26 cellular contexts compared by ENCODE assay signal in the genomic region with DNA sequence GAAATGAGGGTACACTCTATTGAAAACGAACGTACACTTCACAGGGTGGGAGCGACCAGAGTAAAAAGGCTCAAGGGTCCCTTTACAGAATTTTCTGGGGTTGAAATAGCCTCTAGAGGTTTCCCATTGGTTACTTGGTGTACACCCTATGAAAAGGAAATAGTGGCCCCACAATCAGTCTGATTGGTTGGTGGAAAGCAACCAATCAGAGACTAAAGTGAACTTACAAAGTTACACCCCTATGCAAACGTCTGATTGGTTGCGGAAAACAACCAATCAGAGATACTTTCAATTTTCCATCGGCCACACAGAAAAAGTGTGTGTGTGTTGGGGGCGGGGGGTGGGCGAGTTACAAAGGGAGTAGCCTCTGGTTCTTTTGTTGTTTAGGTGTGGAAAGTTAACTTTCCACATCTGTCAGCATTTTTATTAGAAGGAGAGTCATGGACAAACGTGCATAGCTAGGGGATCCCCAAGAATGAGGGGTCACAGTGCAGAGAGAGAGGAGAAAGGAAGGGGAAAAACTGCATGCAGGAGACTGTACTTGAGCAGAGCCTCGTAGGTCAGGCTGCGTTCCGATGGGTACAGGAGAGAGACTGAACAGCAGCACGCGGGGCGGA.
DNase-seq lines count a peak whose midpoint lies in the region; ATAC-seq, FAIRE-seq and TF ChIP-seq lines count a peak whose summit lies in the region.
"Had no signal": no experiment of that assay in that cellular context is flagged by ENCODE, and none has a peak within 500 bp of the region (broad histone marks: within the 10 kb centered on the region; RNA-seq: fewer than 3 reads in every experiment).

No MANE protein-coding gene starts in this region.

- H3K18ac ChIP-seq in IMR-90 (ENCODE audit: low read depth, low read length) (no peak overlapping the region), neuronal stem cell (ENCODE audit: low read length) (no peak overlapping the region)

- no peaks in the 10 kb centered on the region for H3K9me1 ChIP-seq in IMR-90 (ENCODE audit: insufficient read depth, low read length)

- no peak overlapping the region for H2BK12ac ChIP-seq in neuronal stem cell (ENCODE audit: low read length)

- POLR2A ChIA-PET in A549 (lab: Yijun Ruan, JAX) (no interaction called here), IMR-90 (lab: Charles Lee; ENCODE audit: unreplicated experiment) (no interaction called here)

- no peak for ATAC-seq in A549
- ATAC-seq in IMR-90 (ENCODE audit: low read depth) = no peak
- ATAC-seq in GM21576 (IDR thresholded peaks at IDR 0.05; ENCODE audit: unreplicated experiment) = no peak
- ATAC-seq: CD8-positive, alpha-beta T cell had no signal

- H3K27me3 ChIP-seq in IMR-90 (ENCODE audit: control insufficient read depth, insufficient read depth, low read length) (no peaks in the 10 kb centered on the region), neuronal stem cell (ENCODE audit: control insufficient read depth in 3 of 3, insufficient read depth in 3 of 3, low read depth in 1 of 3, low read length in 3 of 3) (no peaks in the 10 kb centered on the region), osteoblast (ENCODE audit: insufficient read depth, low read length) (no peaks in the 10 kb centered on the region)

- intact Hi-C loops in IMR-90 (cut with micrococcal nuclease) = no loop called here

- no peak overlapping the region for H2BK120ac ChIP-seq in IMR-90 (ENCODE audit: low read depth, low read length)
- no peak overlapping the region for H2BK120ac ChIP-seq in neuronal stem cell (ENCODE audit: low read depth, low read length)

- H3K79me2 ChIP-seq in osteoblast (ENCODE audit: insufficient read depth, low read length) = no peaks in the 10 kb centered on the region

- H2AK5ac ChIP-seq in IMR-90 (ENCODE audit: low read depth, low read length) = no peak overlapping the region
- H2AK5ac ChIP-seq in neuronal stem cell (ENCODE audit: low read depth, low read length) = no peak overlapping the region

- WGBS in A549 (ENCODE audit: missing lambda C conversion rate) = 66% methylated on average over 15 of the region's 15 CpGs
- 81% methylated on average over 6 of the region's 15 CpGs; no CpG with 5 or more reads in 1 of the 2 experiments for WGBS in IMR-90 (ENCODE audit: extremely low coverage in 2 of 2, insufficient read length in 1 of 2), 2 experiments
- no CpG with 5 or more reads among the region's 15 CpGs for WGBS in neuronal stem cell (ENCODE audit: extremely low coverage in 2 of 2, insufficient read length in 2 of 2, insufficient replicate concordance in 1 of 2), 2 donors

- TF ChIP-seq CTCF in A549 (IDR thresholded peaks at IDR 0.05) (no peak), IMR-90 (conservative IDR thresholded peaks at IDR 0.05; ENCODE audit: low read depth, low read length) (no peak), osteoblast (IDR thresholded peaks at IDR 0.05; ENCODE audit: extremely low read depth, low read depth, low read length) (no peak)

- H3K79me1 ChIP-seq in IMR-90 (ENCODE audit: low read depth in 1 of 2, low read length in 2 of 2) = no peaks in the 10 kb centered on the region
- no peaks in the 10 kb centered on the region for H3K79me1 ChIP-seq in neuronal stem cell (ENCODE audit: low read depth, low read length)

- H4K91ac ChIP-seq in IMR-90 (ENCODE audit: insufficient read depth, low read depth, low read length) = no peak overlapping the region
- H4K91ac ChIP-seq in neuronal stem cell (ENCODE audit: low read depth, low read length, poor library complexity) = no peak overlapping the region

- dilution Hi-C loops in IMR-90 (cut with HindIII; ENCODE audit: low sequenced_read_pairs, unreplicated experiment) = no loop called here

- H3K9ac ChIP-seq in IMR-90 (ENCODE audit: low read depth, low read length) (no peak overlapping the region), neuronal stem cell (ENCODE audit: low read depth, low read length, poor library complexity) (no peak overlapping the region)

- H3K14ac ChIP-seq in IMR-90 (replicated peaks; ENCODE audit: low read depth, low read length) (no peak overlapping the region), neuronal stem cell (ENCODE audit: low read length) (no peak overlapping the region)

- no peak for FAIRE-seq in A549 (lab: Jason Lieb, UNC)
- FAIRE-seq: GM12892, GM19239, H54 had no signal

- H3K4me1 ChIP-seq in A549 (no peaks in the 10 kb centered on the region), IMR-90 (ENCODE audit: control insufficient read depth, insufficient read depth, low read length) (no peaks in the 10 kb centered on the region), neuronal stem cell (ENCODE audit: control insufficient read depth in 2 of 2, insufficient read depth in 1 of 2, low read depth in 1 of 2, low read length in 2 of 2) (peaks cover 0 to 16% of the 10 kb centered on the region in 2 donors), osteoblast (ENCODE audit: insufficient read depth, low read length) (no peaks in the 10 kb centered on the region)

- H2AFZ ChIP-seq in IMR-90 (replicated peaks; ENCODE audit: low read length, poor library complexity) = no peak overlapping the region
- H2AFZ ChIP-seq in neuronal stem cell (ENCODE audit: low read length) = peak overlapping the region; percentile 64
- no peak overlapping the region for H2AFZ ChIP-seq in osteoblast (ENCODE audit: low read length)

- no TSS peak for BruUV-seq in IMR-90 (replicated peaks; lab: Mats Ljungman, UMichigan)

- H2BK15ac ChIP-seq in IMR-90 (ENCODE audit: low read depth, low read length) (no peak overlapping the region), neuronal stem cell (ENCODE audit: low read length) (no peak overlapping the region)

- H3K9me3 ChIP-seq in A549 (peaks cover 7% of the 10 kb centered on the region; the same call in 2 of the 3 replicates), IMR-90 (ENCODE audit: control insufficient read depth, insufficient read depth, low read length) (peaks cover 31% of the 10 kb centered on the region), neuronal stem cell (replicated peaks in 1 of 2; ENCODE audit: control insufficient read depth in 2 of 2, insufficient read depth in 1 of 2, low read depth in 1 of 2, low read length in 2 of 2) (no peaks in the 10 kb centered on the region), osteoblast (ENCODE audit: low read depth, low read length) (no peaks in the 10 kb centered on the region)

- TF ChIP-seq POLR2A in A549 (IDR thresholded peaks at IDR 0.05; ENCODE audit: low read length) (no peak), IMR-90 (IDR thresholded peaks at IDR 0.05; ENCODE audit: low read depth, low read length) (no peak)

- no peaks in the 10 kb centered on the region for H4K20me1 ChIP-seq in IMR-90 (ENCODE audit: insufficient read depth, low read length)
- no peaks in the 10 kb centered on the region for H4K20me1 ChIP-seq in osteoblast (ENCODE audit: insufficient read depth, low read length)

- H4K5ac ChIP-seq in IMR-90 (ENCODE audit: low read depth, low read length) = no peak overlapping the region

- H3K27ac ChIP-seq in A549 (no peak overlapping the region), IMR-90 (ENCODE audit: insufficient read depth, low read length) (no peak overlapping the region), neuronal stem cell (replicated peaks; ENCODE audit: low read length) (no peak overlapping the region), osteoblast (ENCODE audit: low read depth, low read length) (no peak overlapping the region)
- H3K27ac ChIP-seq: C4-2B, HL-60, RWPE1 had no signal

- H3K4ac ChIP-seq in IMR-90 (ENCODE audit: low read depth, low read length) (no peak overlapping the region), neuronal stem cell (ENCODE audit: low read length) (no peak overlapping the region)

- DNase-seq in A549 (ENCODE audit: low read depth in 1 of 2, low spot score in 1 of 2) (peak in 1 of 2 experiments; percentile 5), IMR-90 (no peak), NCI-H774 (lab: John Stamatoyannopoulos, UW) (peak; percentile 17), neuronal stem cell (ENCODE audit: low spot score) (no peak), osteoblast (ENCODE audit: insufficient read length, low spot score, missing footprints) (no peak)
- DNase-seq in activated CD4-positive, alpha-beta T cell treated with anti-CD3 and anti-CD28 coated beads, Interleukin-2, amount 50 U/mL, for 48 hours = no peak
- DNase-seq: Calu3; CD8-positive, alpha-beta T cell; DMS79 treated with DMSO at 0.1 percent for 48 hours; GF-D8; KG1; NCI-H1105; NCI-H1436 treated with DMSO at 0.1 percent for 48 hours; NCI-H187 treated with DMSO at 0.1 percent for 48 hours; NCI-H2107; NCI-H524; NCI-H748 treated with DMSO at 0.1 percent for 48 hours; SHP77; SW 1271 had no signal

- no peak overlapping the region for H4K8ac ChIP-seq in IMR-90 (ENCODE audit: low read depth in 2 of 2, low read length in 2 of 2)
- H4K8ac ChIP-seq in neuronal stem cell (ENCODE audit: low read depth, low read length) = no peak overlapping the region

- H3K4me2 ChIP-seq in A549 = no peak overlapping the region
- H3K4me2 ChIP-seq in IMR-90 (ENCODE audit: low read depth, low read length) = no peak overlapping the region
- H3K4me2 ChIP-seq in neuronal stem cell (ENCODE audit: insufficient read depth, low read length, poor library complexity, severe bottlenecking) = no peak overlapping the region
- H3K4me2 ChIP-seq in osteoblast (ENCODE audit: insufficient read depth, low read length) = no peak overlapping the region

- H3K4me3 ChIP-seq in A549 (no peak overlapping the region), IMR-90 (ENCODE audit: insufficient read depth, low read depth, low read length) (no peak overlapping the region), neuronal stem cell (ENCODE audit: low read length in 2 of 2) (no peak overlapping the region), osteoblast (ENCODE audit: insufficient read depth, low read length) (no peak overlapping the region)

- H2AK9ac ChIP-seq in IMR-90 (replicated peaks; ENCODE audit: low read depth, low read length, poor library complexity) = peak overlapping the region; percentile 42

- H3K56ac ChIP-seq in IMR-90 (ENCODE audit: extremely low read depth, insufficient read depth, low read length) = no peak overlapping the region

- H3K23ac ChIP-seq in IMR-90 (ENCODE audit: low read depth, low read length) (no peak overlapping the region), neuronal stem cell (ENCODE audit: low read depth, low read length, poor library complexity) (no peak overlapping the region)

- CTCF ChIA-PET in A549 (lab: Yijun Ruan, JAX) (no interaction called here), IMR-90 (lab: Yijun Ruan, JAX) (no interaction called here)

- H3K36me3 ChIP-seq in IMR-90 (ENCODE audit: control insufficient read depth, insufficient read depth, low read length) (no peaks in the 10 kb centered on the region), neuronal stem cell (replicated peaks in 1 of 2; ENCODE audit: control insufficient read depth in 2 of 2, insufficient read depth in 2 of 2, low read length in 2 of 2) (no peaks in the 10 kb centered on the region), osteoblast (ENCODE audit: insufficient read depth, low read length) (no peaks in the 10 kb centered on the region)

- H2BK20ac ChIP-seq in IMR-90 (ENCODE audit: low read depth, low read length) = no peak overlapping the region

- TF ChIP-seq EP300 in A549 (IDR thresholded peaks at IDR 0.05) = no peak

- H2BK5ac ChIP-seq in IMR-90 (ENCODE audit: low read depth, low read length, poor library complexity, severe bottlenecking) = no peak overlapping the region
- no peak overlapping the region for H2BK5ac ChIP-seq in neuronal stem cell (ENCODE audit: low read length)

- in situ Hi-C loops in IMR-90 (cut with MboI; ENCODE audit: low sequenced_read_pairs) = no loop called here

- no peak for TF ChIP-seq RAD21 in A549 (conservative IDR thresholded peaks at IDR 0.05 in 1 of 2, IDR thresholded peaks at IDR 0.05 in 1 of 2)
- no peak for TF ChIP-seq RAD21 in IMR-90 (IDR thresholded peaks at IDR 0.05; ENCODE audit: low read length)
